16 cellular contexts compared by ENCODE assay signal in the genomic region with DNA sequence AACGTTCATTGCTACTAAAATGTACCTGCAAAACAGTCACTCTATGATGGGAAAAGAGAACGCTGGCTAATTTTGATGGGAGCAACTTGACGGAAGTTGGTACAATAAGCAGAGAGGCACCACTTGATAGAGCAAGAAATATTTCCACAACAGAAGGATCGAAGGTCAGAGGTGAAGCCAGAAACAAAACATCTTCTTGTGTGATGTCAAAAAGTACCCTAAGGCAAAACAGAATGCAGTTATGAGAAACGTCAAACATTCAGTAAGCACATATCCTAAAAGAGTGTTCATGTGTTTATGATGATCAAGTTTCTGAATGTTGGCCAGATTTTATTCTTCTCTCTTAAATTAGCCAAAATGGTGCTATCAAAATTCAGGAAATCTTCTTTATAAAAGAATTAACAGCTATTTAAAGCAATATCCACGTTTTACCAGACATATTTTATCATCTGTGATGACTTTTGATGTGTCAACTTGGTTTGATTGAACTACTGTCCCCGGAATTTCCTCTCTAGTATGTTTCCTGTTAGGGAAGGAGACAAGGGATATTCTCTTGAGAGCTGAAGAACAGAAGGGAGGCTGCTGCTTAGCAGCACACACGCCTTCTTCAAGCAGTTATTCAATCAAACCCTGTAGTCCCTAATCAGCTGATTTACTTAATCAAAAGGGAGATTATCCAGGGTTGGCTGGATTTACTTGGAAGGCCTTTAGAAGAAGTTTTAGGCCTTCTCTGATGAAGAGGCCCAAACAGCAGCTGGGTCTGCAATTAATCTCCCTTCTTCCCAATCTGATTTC.
"Had no signal": no experiment of that assay in that cellular context is flagged by ENCODE, and none has a peak within 500 bp of the region (broad histone marks: within the 10 kb centered on the region; RNA-seq: fewer than 3 reads in every experiment).

No MANE protein-coding gene starts in this region.

- H3K4me1 ChIP-seq: breast epithelium, prostate gland, upper lobe of left lung had no signal

- DNase-seq: activated CD4-positive, alpha-beta memory T cell treated with anti-CD3 and anti-CD28 coated beads for 36 hours; activated CD4-positive, alpha-beta T cell treated with anti-CD3 and anti-CD28 coated beads for 1 hour; activated gamma-delta T cell; activated naive CD8-positive, alpha-beta T cell treated with anti-CD3 and anti-CD28 coated beads, Interleukin-2, amount 10 ng/mL, durations not matched to agents 7 days and 5 days; activated T-cell treated with anti-CD3 and anti-CD28 coated beads, Interleukin-2, amount 50 U/mL, for 48 hours; anterior cingulate cortex; kidney; stimulated activated CD4-positive, alpha-beta T cell treated with anti-CD3 and anti-CD28 coated beads, Interleukin-12 subunit alpha, Interleukin-12 subunit beta, amount 100 ng/mL, for 4 hours; stimulated activated naive CD4-positive, alpha-beta T cell treated with Interleukin-2 at 50 U/mL for 16 hours; T-helper 9 cell; upper lobe of left lung had no signal

- ATAC-seq: sciatic nerve had no signal

- H3K9me3 ChIP-seq: breast epithelium, neutrophil, prostate gland, suprapubic skin, upper lobe of left lung had no signal

- H3K36me3 ChIP-seq: breast epithelium, prostate gland had no signal

- H3K27me3 ChIP-seq: breast epithelium, neutrophil, suprapubic skin, upper lobe of left lung had no signal

- H3K4me3 ChIP-seq: breast epithelium, prostate gland, suprapubic skin, upper lobe of left lung had no signal

- H3K27ac ChIP-seq: breast epithelium, neutrophil, prostate gland, suprapubic skin had no signal
